In genomic region chr3:41649129-41649739, GRCh38 we compare ENCODE assay signal across 27 cellular contexts.
"Had no signal": no experiment of that assay in that cellular context is flagged by ENCODE, and none has a peak within 500 bp of the region (broad histone marks: within the 10 kb centered on the region; RNA-seq: fewer than 3 reads in every experiment).

No MANE protein-coding gene starts in this region.

- H3K9me3 Mint-ChIP-seq: type B pancreatic cell had no signal

- H3K36me3 ChIP-seq: pancreas, prostate gland, right atrium auricular region, right lobe of liver, sigmoid colon, stomach, thoracic aorta, thyroid gland, transverse colon, vagina had no signal

- H3K27ac Mint-ChIP-seq: naive B cell; naive thymus-derived CD8-positive, alpha-beta T cell; natural killer cell treated with Interleukin-12 subunit alpha and Interleukin-12 subunit beta and Interleukin-15 and Interleukin-18, amount 100 ng/mL, for 72 hours; nephron progenitor cell; stimulated activated effector memory CD8-positive, alpha-beta T cell treated with anti-CD3 and anti-CD28 coated beads, Interleukin-12 subunit alpha, Interleukin-12 subunit beta, amount 100 ng/mL, for 72 hours; stimulated activated naive B cell treated with anti-CD40 and anti-IgM and Interleukin-4, amounts not matched to agents 10 μg/mL and 1 μg/mL and 100 μg/mL, for 72 hours; stimulated activated naive CD8-positive, alpha-beta T cell treated with anti-CD3 and anti-CD28 coated beads, Interleukin-15, Interleukin-2, amounts not matched to agents 100 ng/mL and 50 ng/mL, for 24 hours; type B pancreatic cell had no signal

- H3K27ac ChIP-seq: pancreas, prostate gland, right atrium auricular region, right lobe of liver, sigmoid colon, stomach, thoracic aorta, thyroid gland, transverse colon, vagina had no signal

- H3K4me1 ChIP-seq: stomach had no signal

- H3K27me3 ChIP-seq: pancreas, right atrium auricular region, right lobe of liver, sigmoid colon, stomach, thyroid gland, transverse colon, vagina had no signal

- DNase-seq: naive B cell; naive thymus-derived CD8-positive, alpha-beta T cell; nephron progenitor cell; occipital lobe; retina; sigmoid colon; small intestine; stimulated activated CD4-positive, alpha-beta T cell treated with anti-CD3 and anti-CD28 coated beads, Interleukin-15, amount 100 ng/mL, for 24 hours; stimulated activated CD4-positive, alpha-beta T cell treated with anti-CD3 and anti-CD28 coated beads, Interleukin-2, amount 100 ng/mL, for 24 hours; stimulated activated CD4-positive, alpha-beta T cell treated with anti-CD3 and anti-CD28 coated beads, Interleukin-2, amount 100 ng/mL, for 48 hours; stimulated activated CD4-positive, alpha-beta T cell treated with anti-CD3 and anti-CD28 coated beads, Interleukin-4, amount 100 ng/mL, for 24 hours; stimulated activated naive B cell treated with anti-CD40 and anti-IgM and Interleukin-4, amounts not matched to agents 10 μg/mL and 1 μg/mL and 100 μg/mL, for 72 hours; stimulated activated naive CD4-positive, alpha-beta T cell treated with Interleukin-2 at 50 U/mL for 16 hours; stomach; thyroid gland; transverse colon had no signal

- H3K4me1 Mint-ChIP-seq: naive B cell; stimulated activated effector memory CD8-positive, alpha-beta T cell treated with anti-CD3 and anti-CD28 coated beads, Interleukin-12 subunit alpha, Interleukin-12 subunit beta, amount 100 ng/mL, for 72 hours; stimulated activated naive B cell treated with anti-CD40 and anti-IgM and Interleukin-4, amounts not matched to agents 10 μg/mL and 1 μg/mL and 100 μg/mL, for 72 hours had no signal

- H3K4me3 ChIP-seq: pancreas, prostate gland, right atrium auricular region, right lobe of liver, sigmoid colon, stomach, thoracic aorta, thyroid gland, transverse colon, vagina had no signal

- ATAC-seq: naive thymus-derived CD8-positive, alpha-beta T cell; pancreas; stimulated activated effector memory CD8-positive, alpha-beta T cell treated with anti-CD3 and anti-CD28 coated beads, Interleukin-12 subunit alpha, Interleukin-12 subunit beta, amount 100 ng/mL, for 72 hours; stimulated activated naive B cell treated with anti-CD40 and anti-IgM and Interleukin-4, amounts not matched to agents 10 μg/mL and 1 μg/mL and 100 μg/mL, for 72 hours had no signal

- H3K9me3 ChIP-seq: pancreas, prostate gland, right atrium auricular region, right lobe of liver, sigmoid colon, stomach, thoracic aorta, thyroid gland, transverse colon, vagina had no signal

- H3K36me3 Mint-ChIP-seq: stimulated activated effector memory CD8-positive, alpha-beta T cell treated with anti-CD3 and anti-CD28 coated beads, Interleukin-12 subunit alpha, Interleukin-12 subunit beta, amount 100 ng/mL, for 72 hours had no signal

- H3K4me3 Mint-ChIP-seq: naive B cell; naive thymus-derived CD8-positive, alpha-beta T cell; natural killer cell treated with Interleukin-12 subunit alpha and Interleukin-12 subunit beta and Interleukin-15 and Interleukin-18, amount 100 ng/mL, for 72 hours; nephron progenitor cell; neural crest cell; stimulated activated effector memory CD8-positive, alpha-beta T cell treated with anti-CD3 and anti-CD28 coated beads, Interleukin-12 subunit alpha, Interleukin-12 subunit beta, amount 100 ng/mL, for 72 hours; stimulated activated naive B cell treated with anti-CD40 and anti-IgM and Interleukin-4, amounts not matched to agents 10 μg/mL and 1 μg/mL and 100 μg/mL, for 72 hours; stimulated activated naive CD8-positive, alpha-beta T cell treated with anti-CD3 and anti-CD28 coated beads, Interleukin-15, Interleukin-2, amounts not matched to agents 100 ng/mL and 50 ng/mL, for 24 hours; type B pancreatic cell had no signal

- H3K27me3 Mint-ChIP-seq: naive B cell; natural killer cell treated with Interleukin-12 subunit alpha and Interleukin-12 subunit beta and Interleukin-15 and Interleukin-18, amount 100 ng/mL, for 72 hours; stimulated activated naive B cell treated with anti-CD40 and anti-IgM and Interleukin-4, amounts not matched to agents 10 μg/mL and 1 μg/mL and 100 μg/mL, for 72 hours; stimulated activated naive CD8-positive, alpha-beta T cell treated with anti-CD3 and anti-CD28 coated beads, Interleukin-15, Interleukin-2, amounts not matched to agents 100 ng/mL and 50 ng/mL, for 24 hours; type B pancreatic cell had no signal
